Comparison of ENCODE assay signal across 10 cellular contexts in the genomic region with DNA sequence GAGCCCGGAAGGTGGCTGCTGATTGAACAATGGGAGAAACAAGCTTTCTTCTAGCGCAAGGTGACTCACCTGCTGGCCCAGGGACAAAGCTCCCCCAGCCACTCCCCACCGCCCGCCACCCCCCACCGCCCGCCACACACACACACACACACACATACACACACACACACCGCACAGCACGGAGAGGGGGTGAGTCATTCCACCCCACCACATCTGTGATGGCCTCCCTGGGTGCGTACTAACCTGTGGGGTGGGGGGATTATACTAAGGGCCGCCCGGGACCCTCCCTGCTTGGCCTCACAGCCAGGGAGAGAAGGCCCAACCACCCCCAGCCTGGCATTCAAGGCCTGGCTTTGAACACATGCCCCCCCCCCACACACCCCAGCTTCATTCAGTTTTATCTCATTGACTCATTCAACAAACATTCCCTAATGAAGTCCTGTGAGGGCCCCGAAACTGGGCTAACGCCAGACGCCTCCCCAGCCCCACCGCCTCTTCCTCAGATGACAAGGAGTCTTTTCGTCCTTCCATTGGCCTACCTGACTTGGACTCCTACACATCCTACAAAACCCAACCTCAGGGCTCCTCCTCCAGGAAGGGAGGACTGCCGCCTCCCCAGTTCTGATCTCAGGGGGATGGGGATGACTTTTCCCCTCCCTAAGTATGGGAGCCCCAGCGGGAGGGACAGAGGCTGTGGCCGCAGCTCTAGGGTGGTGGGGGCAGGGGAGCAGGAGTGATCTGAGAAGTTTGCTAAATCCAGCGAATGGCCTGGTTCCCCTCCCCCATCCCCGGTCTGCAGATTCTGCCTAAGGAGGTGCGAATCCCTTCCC. TPM values are rescaled to one million over a fixed set of nuclear protein-coding genes. Genes with fewer than 3 reads are reported as not detected.
A peak's percentile ranks its signal among the peaks of the same experiment; 100 is the strongest.
DNase-seq lines count a peak whose midpoint lies in the region; ATAC-seq, FAIRE-seq and TF ChIP-seq lines count a peak whose summit lies in the region.
"Had no signal": no experiment of that assay in that cellular context is flagged by ENCODE, and none has a peak within 500 bp of the region (broad histone marks: within the 10 kb centered on the region; RNA-seq: fewer than 3 reads in every experiment).

No MANE protein-coding gene starts in this region.

- H3K4me1 ChIP-seq in RWPE2 (ENCODE audit: insufficient read depth, poor library complexity, severe bottlenecking) (peaks cover 19% of the 10 kb centered on the region), pancreas (peaks cover 0 to 20% (median 4%) of the 10 kb centered on the region in 3 donors)
- H3K4me1 ChIP-seq: parathyroid adenoma had no signal

- H3K4me3 ChIP-seq in RWPE2 (ENCODE audit: severe bottlenecking) (peak overlapping the region; percentile 6), cardiac fibroblast (replicated peaks in 1 of 2; ENCODE audit: low read depth in 2 of 2, low read length in 2 of 2) (no peak overlapping the region), pancreas (no peak overlapping the region)

- DNase-seq in GM10266 (ENCODE audit: extremely low spot score) (peak; percentile 74), RWPE2 (ENCODE audit: low spot score) (peak; percentile 90), cardiac fibroblast (ENCODE audit: low read depth in 2 of 2) (peak; percentile 87 to 94), pancreas (peak in 3 of 6 donors; percentile 26 to 70 (median 43)), NCI-H2227 treated with DMSO at 0.1 percent for 48 hours (lab: John Stamatoyannopoulos, UW) (no peak), NCI-H2227 (lab: John Stamatoyannopoulos, UW; ENCODE audit: unreplicated experiment) (no peak)

- WGBS in pancreas, 2 donors: 5 to 8% methylated on average over 15 to 22 of the region's 22 CpGs

- peaks cover 49% of the 10 kb centered on the region for H3K27me3 ChIP-seq in RWPE2 (ENCODE audit: insufficient read depth, poor library complexity, severe bottlenecking)
- H3K27me3 ChIP-seq in pancreas: peaks cover 0 to 50% (median 11%) of the 10 kb centered on the region in 4 donors

- ATAC-seq in RWPE2 (ENCODE audit: low read depth) (peak; percentile 73), pancreas (peak; percentile 54 to 78 (median 65)), HG02970 (IDR thresholded peaks at IDR 0.05; ENCODE audit: low FRiP score, unreplicated experiment) (no peak), HG03571 (IDR thresholded peaks at IDR 0.05; ENCODE audit: unreplicated experiment) (no peak)

- TF ChIP-seq CTCF in GM10266 (IDR thresholded peaks at IDR 0.05; ENCODE audit: control insufficient read depth, insufficient read depth, low read depth, missing control alignments) (no peak), RWPE2 (IDR thresholded peaks at IDR 0.05; ENCODE audit: poor library complexity, severe bottlenecking) (no peak), cardiac fibroblast (IDR thresholded peaks at IDR 0.05; ENCODE audit: low read depth, low read length) (no peak), pancreas (IDR thresholded peaks at IDR 0.05) (no peak)

- peak overlapping the region; percentile 64 for H3K27ac ChIP-seq in RWPE2 (ENCODE audit: poor library complexity, severe bottlenecking)
- no peak overlapping the region for H3K27ac ChIP-seq in pancreas
- H3K27ac ChIP-seq: parathyroid adenoma had no signal

- no peak for FAIRE-seq in pancreas (lab: Jason Lieb, UNC)

- intact Hi-C loops in pancreas (cut with DNase I): no loop called here

- H3K36me3 ChIP-seq in RWPE2 (ENCODE audit: low read depth) (no peaks in the 10 kb centered on the region), pancreas (no peaks in the 10 kb centered on the region)

- H3K9me3 ChIP-seq in RWPE2 (ENCODE audit: severe bottlenecking): no peaks in the 10 kb centered on the region
- H3K9me3 ChIP-seq in pancreas: no peaks in the 10 kb centered on the region

RNA-seq across cellular contexts. Expression of gene ONECUT3, which starts 5.8 kb away (rescaled TPM):
- total RNA-seq in pancreas: under 1 TPM in 1 of 6 donors, not detected in 5; 0.13 TPM
- polyA plus RNA-seq in pancreas: not detected
- total RNA-seq: NCI-H460 had no signal

Comparison
In these comparisons a context has a peak if more than half of its experiments do, and no peak if none do; other contexts are left out.
1. DNase-seq: peak in GM10266 (single experiment), RWPE2 (single experiment) and cardiac fibroblast (2 of 2); none in NCI-H2227 treated with DMSO at 0.1 percent for 48 hours (single experiment) and NCI-H2227 (single experiment).
2. ATAC-seq: peak in RWPE2 (single experiment) and pancreas (4 of 4); none in HG02970 (single experiment) and HG03571 (single experiment).